ENCODE assay signal across 26 cellular contexts in genomic region chr13:100659578-100659977, GRCh38. TPM values are rescaled to one million over a fixed set of nuclear protein-coding genes. Genes with fewer than 3 reads are reported as not detected.
DNase-seq lines count a peak whose midpoint lies in the region; ATAC-seq and TF ChIP-seq lines count a peak whose summit lies in the region.
"Had no signal": no experiment of that assay in that cellular context is flagged by ENCODE, and none has a peak within 500 bp of the region (broad histone marks: within the 10 kb centered on the region; RNA-seq: fewer than 3 reads in every experiment).

No MANE protein-coding gene starts in this region.

- POLR2A ChIA-PET in MCF 10A (lab: Yijun Ruan, JAX): no interaction called here

- intact Hi-C loops in natural killer cell (cut with micrococcal nuclease): no loop called here
- intact Hi-C loops in MCF 10A (cut with micrococcal nuclease): no loop called here

- no TSS peak for BruUV-seq in MCF 10A (replicated peaks; lab: Mats Ljungman, UMichigan)

- peaks cover 8% of the 10 kb centered on the region; the same call in 1 of the 2 replicates for H4K20me1 ChIP-seq in BLaER1

- H3K27ac Mint-ChIP-seq in natural killer cell: peak overlapping the region in 1 of 2 donors; percentile 44
- no peak overlapping the region for H3K27ac Mint-ChIP-seq in MCF 10A (ENCODE audit: low read depth, unreplicated experiment)
- H3K27ac Mint-ChIP-seq: stimulated activated naive CD8-positive, alpha-beta T cell treated with anti-CD3 and anti-CD28 coated beads, Interleukin-15, Interleukin-2, amounts not matched to agents 100 ng/mL and 50 ng/mL, for 24 hours had no signal

- 0 out of 2 replicates have a peak overlapping the region, but pooled peaks have one; percentile 42 for H3K4me2 ChIP-seq in BLaER1

- H3K9ac ChIP-seq in BLaER1 (no peak overlapping the region), HUES48 (ENCODE audit: low read depth, low read length) (no peak overlapping the region)

- peak overlapping the region; percentile 79 for H3K4me3 Mint-ChIP-seq in natural killer cell
- no peak overlapping the region for H3K4me3 Mint-ChIP-seq in MCF 10A (ENCODE audit: unreplicated experiment)
- H3K4me3 Mint-ChIP-seq: stimulated activated naive CD8-positive, alpha-beta T cell treated with anti-CD3 and anti-CD28 coated beads, Interleukin-15, Interleukin-2, amounts not matched to agents 100 ng/mL and 50 ng/mL, for 24 hours had no signal

- H3K27ac ChIP-seq in BLaER1: no peak overlapping the region
- H3K27ac ChIP-seq in HUES48 (ENCODE audit: low read depth, low read length): peak overlapping the region; percentile 20
- peak overlapping the region; percentile 98 for H3K27ac ChIP-seq in cingulate gyrus (ENCODE audit: low read depth, low read length)
- H3K27ac ChIP-seq: gastroesophageal sphincter, pancreas, VCaP had no signal

- peaks cover 65 to 69% of the 10 kb centered on the region in 2 donors for H3K4me1 Mint-ChIP-seq in natural killer cell
- H3K4me1 Mint-ChIP-seq in MCF 10A (ENCODE audit: insufficient read depth, unreplicated experiment): no peaks in the 10 kb centered on the region

- in situ Hi-C loops in GM13976 (cut with MboI; ENCODE audit: low sequenced_read_pairs, unreplicated experiment): no loop called here

- H3K4me3 ChIP-seq in BLaER1 (no peak overlapping the region), HUES48 (ENCODE audit: low read depth, low read length) (no peak overlapping the region)
- H3K4me3 ChIP-seq: gastroesophageal sphincter, pancreas had no signal

- H3K9me3 ChIP-seq in BLaER1 (no peaks in the 10 kb centered on the region), HUES48 (ENCODE audit: control insufficient read depth, insufficient read depth, low read length) (no peaks in the 10 kb centered on the region)
- H3K9me3 ChIP-seq: gastroesophageal sphincter, pancreas had no signal

- no peak for TF ChIP-seq CTCF in natural killer cell (IDR thresholded peaks at IDR 0.05)
- TF ChIP-seq CTCF in MCF 10A (IDR thresholded peaks at IDR 0.05; ENCODE audit: unreplicated experiment): no peak
- no peak for TF ChIP-seq CTCF in GM13976 (IDR thresholded peaks at IDR 0.05; ENCODE audit: borderline replicate concordance, control extremely low read depth, extremely low read depth, insufficient read depth, missing control alignments)

- peaks cover 13% of the 10 kb centered on the region for H3K36me3 Mint-ChIP-seq in natural killer cell
- peaks cover 30% of the 10 kb centered on the region for H3K36me3 Mint-ChIP-seq in MCF 10A (ENCODE audit: insufficient read depth, unreplicated experiment)

- no peak for DNase-seq in natural killer cell
- no peak for DNase-seq in HuH-7.5 (ENCODE audit: low spot score)
- DNase-seq in stimulated activated CD4-positive, alpha-beta T cell treated with anti-CD3 and anti-CD28 coated beads, Interleukin-4, amount 100 ng/mL, for 24 hours: no peak
- no peak for DNase-seq in MCF 10A (ENCODE audit: unreplicated experiment)
- no peak for DNase-seq in GM13976 (ENCODE audit: low spot score)
- DNase-seq: activated CD4-positive, alpha-beta T cell treated with anti-CD3 and anti-CD28 coated beads for 48 hours; activated T-cell treated with anti-CD3 and anti-CD28 coated beads, Interleukin-2, amount 50 U/mL, for 48 hours; AML-193; CD4-positive, alpha-beta memory T cell; hippocampal formation; IMR-90; NCI-H146; NCI-H446 treated with DMSO at 0.1 percent for 48 hours; NCI-H774; pancreas; retina; SIG-M5; small intestine had no signal

- CTCF ChIA-PET in MCF 10A (lab: Yijun Ruan, JAX): interaction anchor here (0.6 kb wide), 1 partner anchor 86 kb away, joined by 4 read pairs; no protein-coding TSS in a partner anchor

- ATAC-seq in natural killer cell: no peak
- ATAC-seq: gastroesophageal sphincter, HCT116, left lobe of liver, pancreas had no signal

- no peaks in the 10 kb centered on the region for H3K27me3 ChIP-seq in BLaER1
- no peaks in the 10 kb centered on the region for H3K27me3 ChIP-seq in HUES48 (ENCODE audit: control insufficient read depth, insufficient read depth, low read length)
- H3K27me3 ChIP-seq: gastroesophageal sphincter, pancreas had no signal

- H3K9me3 Mint-ChIP-seq in natural killer cell (no peaks in the 10 kb centered on the region), MCF 10A (ENCODE audit: unreplicated experiment) (no peaks in the 10 kb centered on the region)
- H3K9me3 Mint-ChIP-seq: CD4-positive, alpha-beta memory T cell; stimulated activated naive CD8-positive, alpha-beta T cell treated with anti-CD3 and anti-CD28 coated beads, Interleukin-15, Interleukin-2, amounts not matched to agents 100 ng/mL and 50 ng/mL, for 24 hours had no signal

- H3K27me3 Mint-ChIP-seq in natural killer cell (ENCODE audit: low read depth in 2 of 2): peaks cover 0 to 3% of the 10 kb centered on the region in 2 donors
- H3K27me3 Mint-ChIP-seq in MCF 10A (ENCODE audit: insufficient read depth, unreplicated experiment): no peaks in the 10 kb centered on the region
- H3K27me3 Mint-ChIP-seq: CD4-positive, alpha-beta memory T cell; stimulated activated naive CD8-positive, alpha-beta T cell treated with anti-CD3 and anti-CD28 coated beads, Interleukin-15, Interleukin-2, amounts not matched to agents 100 ng/mL and 50 ng/mL, for 24 hours had no signal

- H3K36me3 ChIP-seq in BLaER1 (peaks cover 96% of the 10 kb centered on the region), HUES48 (ENCODE audit: control insufficient read depth, insufficient read depth, low read length) (peaks cover 76% of the 10 kb centered on the region)

- H3K4me1 ChIP-seq in BLaER1: peaks cover 18% of the 10 kb centered on the region
- peaks cover 11% of the 10 kb centered on the region for H3K4me1 ChIP-seq in HUES48 (ENCODE audit: control insufficient read depth, insufficient read depth, low read length)
- H3K4me1 ChIP-seq: gastroesophageal sphincter, pancreas had no signal

RNA-seq across cellular contexts. Expression of gene TMTC4, which starts 15.0 kb away (rescaled TPM):
- total RNA-seq in natural killer cell (10 to 100 TPM; 16.2 to 24.9 (median 17.3) TPM), MCF 10A (2022) (10.8 and 10.9 TPM in 2 replicates)
